8 cellular contexts compared by ENCODE assay signal in genomic region chr20:59031326-59032022, GRCh38. TPM values are rescaled to one million over a fixed set of nuclear protein-coding genes. Genes with fewer than 3 reads are reported as not detected.
DNase-seq lines count a peak whose midpoint lies in the region; ATAC-seq and TF ChIP-seq lines count a peak whose summit lies in the region.

No MANE protein-coding gene starts in this region.

- H3K9me3 Mint-ChIP-seq in naive B cell, result no peaks in the 10 kb centered on the region

- no peak for ATAC-seq in naive B cell (ENCODE audit: low read depth in 2 of 2)

- H3K36me3 Mint-ChIP-seq in naive B cell, result peaks cover 9 to 24% of the 10 kb centered on the region in 2 donors

- no peaks in the 10 kb centered on the region for H3K27me3 Mint-ChIP-seq in naive B cell

- H3K4me3 ChIP-seq in GM12864 (ENCODE audit: low read depth, low read length) (peak overlapping the region; percentile 97), LNCaP clone FGC (ENCODE audit: low read depth, low read length) (peak overlapping the region; percentile 80)

- H3K4me3 Mint-ChIP-seq in naive B cell, result peak overlapping the region; percentile 81 to 97 (median 94)

- peak overlapping the region; percentile 89 to 98 (median 94) for H3K27ac Mint-ChIP-seq in naive B cell

- H3K4me1 Mint-ChIP-seq in naive B cell, result peaks cover 26 to 55% (median 43%) of the 10 kb centered on the region in 3 donors

- TF ChIP-seq CTCF in GM12864 (IDR thresholded peaks at IDR 0.05; ENCODE audit: low read depth, low read length, missing control alignments) (no peak), LNCaP clone FGC (IDR thresholded peaks at IDR 0.05; ENCODE audit: control insufficient read depth, extremely low read depth, insufficient read depth) (no peak)

- no peak for TF ChIP-seq POLR2A in erythroblast (IDR thresholded peaks at IDR 0.05; ENCODE audit: low read length)

- DNase-seq in GM12864 (ENCODE audit: low read depth), result no peak
- DNase-seq in LNCaP clone FGC (ENCODE audit: low read depth), result no peak
- DNase-seq in central memory CD4-positive, alpha-beta T cell, result peak; percentile 29
- DNase-seq in naive B cell, result no peak
- no peak for DNase-seq in effector CD4-positive, alpha-beta T cell
- no peak for DNase-seq in HUDEP-2 (lab: John Stamatoyannopoulos, UW; ENCODE audit: unreplicated experiment in 76 of 76)
- no peak for DNase-seq in erythroblast (lab: John Stamatoyannopoulos, UW)
- DNase-seq in middle frontal gyrus (ENCODE audit: extremely low spot score, low spot score), result no peak

RNA-seq across cellular contexts. Expression of gene ATP5F1E, which starts 0.7 kb away (rescaled TPM):
- 100 to 1,000 TPM in 1 of 6 donors, 10 to 100 TPM in 5; 53.9 to 103 (median 75.5) TPM for polyA plus RNA-seq in naive B cell (ENCODE audit: low read depth in 6 of 6)

RNA-seq across cellular contexts. Expression of gene PRELID3B, which starts 11.1 kb away (rescaled TPM):
- polyA plus RNA-seq in naive B cell (ENCODE audit: low read depth in 6 of 6), result 10 to 100 TPM; 34.1 to 46.0 (median 37.5) TPM

RNA-seq across cellular contexts. Expression of gene TUBB1, which starts 12.2 kb away (rescaled TPM):
- 10 to 100 TPM in 3 of 6 donors, 1 to 10 TPM in 3; 2.5 to 16.4 (median 11.0) TPM for polyA plus RNA-seq in naive B cell (ENCODE audit: low read depth in 6 of 6)

RNA-seq across cellular contexts. Expression of gene CTSZ, which starts 24.4 kb away (rescaled TPM):
- polyA plus RNA-seq in naive B cell (ENCODE audit: low read depth in 6 of 6), result 10 to 100 TPM; 15.7 to 39.6 (median 25.4) TPM

RNA-seq across cellular contexts. Expression of gene NELFCD, which starts 50.4 kb away (rescaled TPM):
- 100 to 1,000 TPM in 1 of 6 donors, 10 to 100 TPM in 5; 78.9 to 128 (median 86.2) TPM for polyA plus RNA-seq in naive B cell (ENCODE audit: low read depth in 6 of 6)
